26 cellular contexts compared by ENCODE assay signal in genomic region chr19:55410168-55410567, GRCh38. TPM values are rescaled to one million over a fixed set of nuclear protein-coding genes. Genes with fewer than 3 reads are reported as not detected.
DNase-seq lines count a peak whose midpoint lies in the region; ATAC-seq and TF ChIP-seq lines count a peak whose summit lies in the region.
"Had no signal": no experiment of that assay in that cellular context is flagged by ENCODE, and none has a peak within 500 bp of the region (broad histone marks: within the 10 kb centered on the region; RNA-seq: fewer than 3 reads in every experiment).

No MANE protein-coding gene starts in this region.

- POLR2A ChIA-PET in CD8-positive, alpha-beta memory T cell (lab: Charles Lee): no interaction called here

- DNase-seq in T-helper 1 cell (no peak), osteoblast (ENCODE audit: insufficient read length, low spot score, missing footprints) (peak; percentile 49)
- DNase-seq in CD8-positive, alpha-beta memory T cell: no peak
- DNase-seq: ACHN; CD4-positive, CD25-positive, alpha-beta regulatory T cell; COR-L47; Karpas-422; NCI-H1092; NCI-H1417 treated with DMSO at 0.1 percent for 48 hours; NCI-H1694 treated with DMSO at 0.1 percent for 48 hours; NCI-H2081; NCI-H2227 treated with DMSO at 0.1 percent for 48 hours; NCI-H526 treated with DMSO at 0.1 percent for 48 hours; Right ventricle myocardium superior; RPMI8226 had no signal

- peaks cover 22% of the 10 kb centered on the region for H3K4me1 Mint-ChIP-seq in T-helper 1 cell treated with Interleukin-12 subunit alpha and Interleukin-12 subunit beta and Interleukin-4 antibody, amounts not matched to agents 30 μg/mL and 1 μg/mL, for 36 hours (ENCODE audit: low read depth)
- peaks cover 27 to 38% (median 33%) of the 10 kb centered on the region in 3 donors for H3K4me1 Mint-ChIP-seq in CD8-positive, alpha-beta memory T cell
- peaks cover 33% of the 10 kb centered on the region for H3K4me1 Mint-ChIP-seq in brain

- H3K27me3 ChIP-seq in CD8-positive, alpha-beta memory T cell (ENCODE audit: insufficient read depth, low read length, poor library complexity, severe bottlenecking): no peaks in the 10 kb centered on the region
- peaks cover 3% of the 10 kb centered on the region for H3K27me3 ChIP-seq in osteoblast (ENCODE audit: insufficient read depth, low read length)
- H3K27me3 ChIP-seq: SJSA1 had no signal

- TF ChIP-seq CTCF in brain (conservative IDR thresholded peaks at IDR 0.05) (no peak), osteoblast (IDR thresholded peaks at IDR 0.05; ENCODE audit: extremely low read depth, low read depth, low read length) (no peak)

- H3K27ac ChIP-seq in CD8-positive, alpha-beta memory T cell (ENCODE audit: low read depth, low read length): no peak overlapping the region
- no peak overlapping the region for H3K27ac ChIP-seq in osteoblast (ENCODE audit: low read depth, low read length)
- H3K27ac ChIP-seq: 22Rv1, PC-9, SJSA1 had no signal

- peaks cover 23% of the 10 kb centered on the region for H3K79me2 ChIP-seq in osteoblast (ENCODE audit: insufficient read depth, low read length)

- peak overlapping the region; percentile 35 for H3K27ac Mint-ChIP-seq in T-helper 1 cell treated with Interleukin-12 subunit alpha and Interleukin-12 subunit beta and Interleukin-4 antibody, amounts not matched to agents 30 μg/mL and 1 μg/mL, for 36 hours
- peak overlapping the region in 2 of 8 donors; percentile 80 to 99 for H3K27ac Mint-ChIP-seq in CD8-positive, alpha-beta memory T cell
- H3K27ac Mint-ChIP-seq in brain: peak overlapping the region in 3 of 5 experiments; percentile 63 to 91 (median 67)

- no peaks in the 10 kb centered on the region for H3K36me3 ChIP-seq in CD8-positive, alpha-beta memory T cell (ENCODE audit: insufficient read depth, low read length)
- peaks cover 13% of the 10 kb centered on the region for H3K36me3 ChIP-seq in osteoblast (ENCODE audit: insufficient read depth, low read length)

- H4K20me1 ChIP-seq in osteoblast (ENCODE audit: insufficient read depth, low read length): peaks cover 15% of the 10 kb centered on the region

- no peak overlapping the region for H2AFZ ChIP-seq in osteoblast (ENCODE audit: low read length)
- H2AFZ ChIP-seq: PC-9 had no signal

- H3K4me1 ChIP-seq in CD8-positive, alpha-beta memory T cell (ENCODE audit: insufficient read depth, low read length): peaks cover 22% of the 10 kb centered on the region
- peaks cover 22% of the 10 kb centered on the region for H3K4me1 ChIP-seq in osteoblast (ENCODE audit: insufficient read depth, low read length)

- H3K9me3 ChIP-seq in CD8-positive, alpha-beta memory T cell (ENCODE audit: low read length): no peaks in the 10 kb centered on the region
- H3K9me3 ChIP-seq in osteoblast (ENCODE audit: low read depth, low read length): no peaks in the 10 kb centered on the region

- H3K9me3 Mint-ChIP-seq in T-helper 1 cell treated with Interleukin-12 subunit alpha and Interleukin-12 subunit beta and Interleukin-4 antibody, amounts not matched to agents 30 μg/mL and 1 μg/mL, for 36 hours: peaks cover 12% of the 10 kb centered on the region
- peaks cover 0 to 4% (median 0%) of the 10 kb centered on the region in 5 donors for H3K9me3 Mint-ChIP-seq in CD8-positive, alpha-beta memory T cell
- H3K9me3 Mint-ChIP-seq in brain: peaks cover 4 to 27% (median 15%) of the 10 kb centered on the region in 5 experiments

- TF ChIP-seq POLR2A in GM18505 (IDR thresholded peaks at IDR 0.05; ENCODE audit: borderline replicate concordance, extremely low read depth, insufficient read depth, insufficient read length): no peak

- H3K27me3 Mint-ChIP-seq in T-helper 1 cell treated with Interleukin-12 subunit alpha and Interleukin-12 subunit beta and Interleukin-4 antibody, amounts not matched to agents 30 μg/mL and 1 μg/mL, for 36 hours (ENCODE audit: low read depth): peaks cover 9% of the 10 kb centered on the region
- H3K27me3 Mint-ChIP-seq in CD8-positive, alpha-beta memory T cell: peaks cover 2% of the 10 kb centered on the region in 2 donors
- H3K27me3 Mint-ChIP-seq in brain: peaks cover 11% of the 10 kb centered on the region

- no peak for ATAC-seq in GM18505 (IDR thresholded peaks at IDR 0.05; ENCODE audit: unreplicated experiment)
- no peak for ATAC-seq in GM19452 (IDR thresholded peaks at IDR 0.05; ENCODE audit: unreplicated experiment)

- CTCF ChIA-PET in CD8-positive, alpha-beta memory T cell (lab: Charles Lee): no interaction called here

- H3K4me3 Mint-ChIP-seq in T-helper 1 cell treated with Interleukin-12 subunit alpha and Interleukin-12 subunit beta and Interleukin-4 antibody, amounts not matched to agents 30 μg/mL and 1 μg/mL, for 36 hours: no peak overlapping the region
- H3K4me3 Mint-ChIP-seq in CD8-positive, alpha-beta memory T cell: peak overlapping the region in 4 of 7 donors; percentile 15 to 82 (median 42)
- H3K4me3 Mint-ChIP-seq in brain: no peak overlapping the region

- peaks cover 20% of the 10 kb centered on the region for H3K36me3 Mint-ChIP-seq in T-helper 1 cell treated with Interleukin-12 subunit alpha and Interleukin-12 subunit beta and Interleukin-4 antibody, amounts not matched to agents 30 μg/mL and 1 μg/mL, for 36 hours (ENCODE audit: low read depth)
- peaks cover 7 to 22% (median 22%) of the 10 kb centered on the region in 3 donors for H3K36me3 Mint-ChIP-seq in CD8-positive, alpha-beta memory T cell
- H3K36me3 Mint-ChIP-seq in brain: peaks cover 20% of the 10 kb centered on the region

- H3K4me2 ChIP-seq in osteoblast (ENCODE audit: insufficient read depth, low read length): no peak overlapping the region
- H3K4me2 ChIP-seq: PC-9 had no signal

- no peak overlapping the region for H3K4me3 ChIP-seq in CD8-positive, alpha-beta memory T cell (ENCODE audit: low read length)
- no peak overlapping the region for H3K4me3 ChIP-seq in osteoblast (ENCODE audit: insufficient read depth, low read length)
- H3K4me3 ChIP-seq: PC-9, SJSA1 had no signal

RNA-seq across cellular contexts. Expression of gene UBE2S, which starts 2.6 kb away (rescaled TPM):
- 100 to 1,000 TPM; 263 to 291 TPM for total RNA-seq in CD8-positive, alpha-beta memory T cell
- polyA plus RNA-seq in CD8-positive, alpha-beta memory T cell: 42.5 TPM
- polyA plus RNA-seq in brain (ENCODE audit: insufficient read depth, low read depth, low replicate concordance): 222 TPM
- 37.3 and 66.9 TPM in 2 replicates for total RNA-seq in osteoblast

RNA-seq across cellular contexts. Expression of gene RPL28, which starts 24.4 kb away (rescaled TPM):
- total RNA-seq in CD8-positive, alpha-beta memory T cell: 1,000 to 10,000 TPM; 2,376 to 2,381 TPM
- 615 TPM for polyA plus RNA-seq in CD8-positive, alpha-beta memory T cell
- polyA plus RNA-seq in brain (ENCODE audit: insufficient read depth, low read depth, low replicate concordance): 2,617 TPM
- 223 and 310 TPM in 2 replicates for total RNA-seq in osteoblast

RNA-seq across cellular contexts. Expression of gene TMEM238, which starts 26.1 kb away (rescaled TPM):
- 10 to 100 TPM; 13.3 to 14.1 TPM for total RNA-seq in CD8-positive, alpha-beta memory T cell
- 1.9 TPM for polyA plus RNA-seq in CD8-positive, alpha-beta memory T cell
- polyA plus RNA-seq in brain (ENCODE audit: insufficient read depth, low read depth, low replicate concordance): 2.9 TPM
- total RNA-seq in osteoblast: 0.29 TPM in 1 of 2 replicates, not detected in the other
- total RNA-seq: H4, SJSA1 had no signal

RNA-seq across cellular contexts. Expression of gene SHISA7, which starts 32.9 kb away (rescaled TPM):
- not detected for total RNA-seq in CD8-positive, alpha-beta memory T cell
- not detected for polyA plus RNA-seq in CD8-positive, alpha-beta memory T cell
- 6.0 TPM for polyA plus RNA-seq in brain (ENCODE audit: insufficient read depth, low read depth, low replicate concordance)
- total RNA-seq in osteoblast: not detected in 2 replicates
- total RNA-seq: CD4-positive, CD25-positive, alpha-beta regulatory T cell; H4; HT-29; NCI-H460; PC-9; Right ventricle myocardium superior; SJSA1 had no signal
- polyA plus RNA-seq: BJ; CD4-positive, CD25-positive, alpha-beta regulatory T cell had no signal

RNA-seq across cellular contexts. Expression of gene TMEM190, which starts 33.5 kb away (rescaled TPM):
- not detected for total RNA-seq in CD8-positive, alpha-beta memory T cell
- not detected for polyA plus RNA-seq in CD8-positive, alpha-beta memory T cell
- polyA plus RNA-seq in brain (ENCODE audit: insufficient read depth, low read depth, low replicate concordance): not detected
- total RNA-seq in osteoblast: not detected in 2 replicates
- total RNA-seq: CD4-positive, CD25-positive, alpha-beta regulatory T cell; H4; HT-29; NCI-H460; PC-9; Right ventricle myocardium superior; SJSA1 had no signal
- polyA plus RNA-seq: CD4-positive, CD25-positive, alpha-beta regulatory T cell had no signal

Comparison
In these comparisons a context has a peak if more than half of its experiments do, and no peak if none do; other contexts are left out.
1. H3K4me3 Mint-ChIP-seq: peak in CD8-positive, alpha-beta memory T cell (4 of 7); none in T-helper 1 cell treated with Interleukin-12 subunit alpha and Interleukin-12 subunit beta and Interleukin-4 antibody, amounts not matched to agents 30 μg/mL and 1 μg/mL, for 36 hours (single experiment) and brain (0 of 5).
2. RNA of gene TMEM238, which starts 26.1 kb away (total RNA-seq): 13.3 to 14.1 TPM in CD8-positive, alpha-beta memory T cell; 0.29 TPM in osteoblast; every median in the first group is over 10 times any median in the second.